3 cellular contexts compared by ENCODE assay signal in the genomic region with DNA sequence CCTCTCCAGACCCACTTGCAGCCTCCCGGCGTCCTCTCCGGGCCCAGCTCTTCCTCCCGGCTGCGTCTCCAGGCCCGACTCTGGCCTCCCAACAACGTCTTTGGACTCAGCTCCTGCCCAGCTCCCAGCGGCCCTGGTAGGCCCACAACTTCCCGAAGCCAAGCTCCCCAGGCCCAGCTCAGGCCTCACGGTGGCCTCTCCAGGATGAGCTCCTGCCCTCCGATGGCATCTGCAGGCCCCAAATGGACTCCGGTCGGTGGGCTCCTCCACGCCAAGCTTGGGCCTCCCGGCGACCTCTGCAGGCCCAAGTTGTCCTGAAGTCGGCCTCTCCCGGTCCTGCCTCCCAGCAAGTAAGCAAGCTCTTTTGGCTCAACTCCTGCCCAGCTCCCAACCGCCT. TPM values are rescaled to one million over a fixed set of nuclear protein-coding genes. Genes with fewer than 3 reads are reported as not detected.
"Had no signal": no experiment of that assay in that cellular context is flagged by ENCODE, and none has a peak within 500 bp of the region (broad histone marks: within the 10 kb centered on the region; RNA-seq: fewer than 3 reads in every experiment).

No MANE protein-coding gene starts in this region.

RNA-seq across cellular contexts. Expression of a gene that starts 34.5 kb away (rescaled TPM):
- total RNA-seq: LHCN-M2, M059J, NCI-H460 had no signal
